In the genomic region with DNA sequence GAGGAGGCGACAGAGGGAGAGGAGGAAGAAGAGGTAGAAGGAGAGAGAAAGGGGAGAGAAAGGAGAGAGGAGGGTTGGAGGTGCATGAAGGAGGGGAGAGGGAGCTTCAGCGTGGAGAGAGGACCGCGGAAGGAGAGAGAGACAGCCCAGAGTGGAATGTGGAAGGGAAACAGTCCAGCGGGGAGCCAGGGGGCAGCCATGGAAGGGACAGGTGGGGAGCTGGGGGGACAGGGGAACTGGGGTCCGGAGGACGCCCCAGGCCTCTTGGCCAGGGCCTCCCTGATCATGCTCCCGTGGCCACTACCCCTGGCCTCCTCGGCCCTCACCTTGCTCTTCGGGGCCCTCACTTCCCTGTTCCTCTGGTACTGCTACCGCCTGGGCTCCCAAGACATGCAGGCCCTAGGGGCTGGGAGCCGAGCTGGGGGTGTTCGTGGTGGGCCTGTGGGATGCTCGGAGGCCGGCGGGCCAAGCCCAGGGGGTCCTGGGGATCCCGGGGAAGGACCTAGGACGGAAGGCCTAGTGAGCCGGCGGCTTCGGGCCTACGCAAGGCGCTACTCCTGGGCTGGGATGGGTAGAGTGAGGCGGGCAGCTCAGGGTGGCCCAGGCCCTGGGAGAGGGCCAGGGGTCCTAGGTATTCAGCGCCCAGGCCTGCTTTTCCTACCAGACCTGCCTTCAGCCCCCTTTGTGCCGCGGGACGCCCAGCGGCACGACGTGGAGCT, we compare ENCODE assay signal across 1 cellular context.
TF ChIP-seq lines count a peak whose summit lies in the region.

No MANE protein-coding gene starts in this region.

TF ChIP-seq in HepG2, 621 proteins besides CTCF, POLR2A, EP300 and RAD21 (continued from another document and continues in another):
- TF ChIP-seq, protein P1, sequence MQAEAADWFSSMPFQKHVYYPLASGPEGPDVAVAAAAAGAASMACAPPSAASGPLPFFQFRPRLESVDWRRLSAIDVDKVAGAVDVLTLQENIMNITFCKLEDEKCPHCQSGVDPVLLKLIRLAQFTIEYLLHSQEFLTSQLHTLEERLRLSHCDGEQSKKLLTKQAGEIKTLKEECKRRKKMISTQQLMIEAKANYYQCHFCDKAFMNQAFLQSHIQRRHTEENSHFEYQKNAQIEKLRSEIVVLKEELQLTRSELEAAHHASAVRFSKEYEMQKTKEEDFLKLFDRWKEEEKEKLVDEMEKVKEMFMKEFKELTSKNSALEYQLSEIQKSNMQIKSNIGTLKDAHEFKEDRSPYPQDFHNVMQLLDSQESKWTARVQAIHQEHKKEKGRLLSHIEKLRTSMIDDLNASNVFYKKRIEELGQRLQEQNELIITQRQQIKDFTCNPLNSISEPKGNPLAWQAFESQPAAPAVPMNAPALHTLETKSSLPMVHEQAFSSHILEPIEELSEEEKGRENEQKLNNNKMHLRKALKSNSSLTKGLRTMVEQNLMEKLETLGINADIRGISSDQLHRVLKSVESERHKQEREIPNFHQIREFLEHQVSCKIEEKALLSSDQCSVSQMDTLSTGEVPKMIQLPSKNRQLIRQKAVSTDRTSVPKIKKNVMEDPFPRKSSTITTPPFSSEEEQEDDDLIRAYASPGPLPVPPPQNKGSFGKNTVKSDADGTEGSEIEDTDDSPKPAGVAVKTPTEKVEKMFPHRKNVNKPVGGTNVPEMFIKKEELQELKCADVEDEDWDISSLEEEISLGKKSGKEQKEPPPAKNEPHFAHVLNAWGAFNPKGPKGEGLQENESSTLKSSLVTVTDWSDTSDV (CRISPR knock-in tag; IDR thresholded peaks at IDR 0.05): no peak
- TF ChIP-seq TARDBP (CRISPR knock-in tag; IDR thresholded peaks at IDR 0.05): no peak
- TF ChIP-seq JUND (CRISPR knock-in tag; IDR thresholded peaks at IDR 0.05): no peak
- TF ChIP-seq, protein P2, sequence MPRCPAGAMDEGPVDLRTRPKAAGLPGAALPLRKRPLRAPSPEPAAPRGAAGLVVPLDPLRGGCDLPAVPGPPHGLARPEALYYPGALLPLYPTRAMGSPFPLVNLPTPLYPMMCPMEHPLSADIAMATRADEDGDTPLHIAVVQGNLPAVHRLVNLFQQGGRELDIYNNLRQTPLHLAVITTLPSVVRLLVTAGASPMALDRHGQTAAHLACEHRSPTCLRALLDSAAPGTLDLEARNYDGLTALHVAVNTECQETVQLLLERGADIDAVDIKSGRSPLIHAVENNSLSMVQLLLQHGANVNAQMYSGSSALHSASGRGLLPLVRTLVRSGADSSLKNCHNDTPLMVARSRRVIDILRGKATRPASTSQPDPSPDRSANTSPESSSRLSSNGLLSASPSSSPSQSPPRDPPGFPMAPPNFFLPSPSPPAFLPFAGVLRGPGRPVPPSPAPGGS (CRISPR knock-in tag; IDR thresholded peaks at IDR 0.05): peak; percentile 20; the same call in 1 of the 2 replicates
- TF ChIP-seq, protein P3, sequence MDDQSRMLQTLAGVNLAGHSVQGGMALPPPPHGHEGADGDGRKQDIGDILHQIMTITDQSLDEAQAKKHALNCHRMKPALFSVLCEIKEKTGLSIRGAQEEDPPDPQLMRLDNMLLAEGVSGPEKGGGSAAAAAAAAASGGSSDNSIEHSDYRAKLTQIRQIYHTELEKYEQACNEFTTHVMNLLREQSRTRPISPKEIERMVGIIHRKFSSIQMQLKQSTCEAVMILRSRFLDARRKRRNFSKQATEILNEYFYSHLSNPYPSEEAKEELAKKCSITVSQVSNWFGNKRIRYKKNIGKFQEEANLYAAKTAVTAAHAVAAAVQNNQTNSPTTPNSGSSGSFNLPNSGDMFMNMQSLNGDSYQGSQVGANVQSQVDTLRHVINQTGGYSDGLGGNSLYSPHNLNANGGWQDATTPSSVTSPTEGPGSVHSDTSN (CRISPR knock-in tag; IDR thresholded peaks at IDR 0.05; ENCODE audit: borderline replicate concordance): no peak
- no peak for TF ChIP-seq PRPF4 (IDR thresholded peaks at IDR 0.05; ENCODE audit: low read depth, low read length, poor library complexity, severe bottlenecking)
- TF ChIP-seq SUZ12 (IDR thresholded peaks at IDR 0.05; ENCODE audit: low read depth, low read length): no peak
- no peak for TF ChIP-seq ZNF296 (CRISPR knock-in tag; conservative IDR thresholded peaks at IDR 0.05)
- TF ChIP-seq, protein P4, sequence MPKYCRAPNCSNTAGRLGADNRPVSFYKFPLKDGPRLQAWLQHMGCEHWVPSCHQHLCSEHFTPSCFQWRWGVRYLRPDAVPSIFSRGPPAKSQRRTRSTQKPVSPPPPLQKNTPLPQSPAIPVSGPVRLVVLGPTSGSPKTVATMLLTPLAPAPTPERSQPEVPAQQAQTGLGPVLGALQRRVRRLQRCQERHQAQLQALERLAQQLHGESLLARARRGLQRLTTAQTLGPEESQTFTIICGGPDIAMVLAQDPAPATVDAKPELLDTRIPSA (CRISPR knock-in tag; IDR thresholded peaks at IDR 0.05; ENCODE audit: borderline replicate concordance): peak; percentile 58
- no peak for TF ChIP-seq DR1 (CRISPR knock-in tag; IDR thresholded peaks at IDR 0.05)
- peak; percentile 47; the same call in 1 of the 2 replicates for TF ChIP-seq ZNF232 (CRISPR knock-in tag; IDR thresholded peaks at IDR 0.05; ENCODE audit: borderline replicate concordance)
- TF ChIP-seq ZNF530 (CRISPR knock-in tag; IDR thresholded peaks at IDR 0.05; ENCODE audit: low read depth): no peak
- no peak for TF ChIP-seq SMC3 (IDR thresholded peaks at IDR 0.05; ENCODE audit: low read length)
- 0 out of 2 replicates have a peak, but pooled peaks have one; percentile 37 for TF ChIP-seq ZFYVE20 (CRISPR knock-in tag; IDR thresholded peaks at IDR 0.05; ENCODE audit: borderline replicate concordance, low read depth)
- no peak for TF ChIP-seq NBN (conservative IDR thresholded peaks at IDR 0.05)
- no peak for TF ChIP-seq IKZF1 (IDR thresholded peaks at IDR 0.05)
- TF ChIP-seq ZNF543 (CRISPR knock-in tag; IDR thresholded peaks at IDR 0.05): no peak; the same call in 1 of the 2 replicates
- TF ChIP-seq, protein P5, sequence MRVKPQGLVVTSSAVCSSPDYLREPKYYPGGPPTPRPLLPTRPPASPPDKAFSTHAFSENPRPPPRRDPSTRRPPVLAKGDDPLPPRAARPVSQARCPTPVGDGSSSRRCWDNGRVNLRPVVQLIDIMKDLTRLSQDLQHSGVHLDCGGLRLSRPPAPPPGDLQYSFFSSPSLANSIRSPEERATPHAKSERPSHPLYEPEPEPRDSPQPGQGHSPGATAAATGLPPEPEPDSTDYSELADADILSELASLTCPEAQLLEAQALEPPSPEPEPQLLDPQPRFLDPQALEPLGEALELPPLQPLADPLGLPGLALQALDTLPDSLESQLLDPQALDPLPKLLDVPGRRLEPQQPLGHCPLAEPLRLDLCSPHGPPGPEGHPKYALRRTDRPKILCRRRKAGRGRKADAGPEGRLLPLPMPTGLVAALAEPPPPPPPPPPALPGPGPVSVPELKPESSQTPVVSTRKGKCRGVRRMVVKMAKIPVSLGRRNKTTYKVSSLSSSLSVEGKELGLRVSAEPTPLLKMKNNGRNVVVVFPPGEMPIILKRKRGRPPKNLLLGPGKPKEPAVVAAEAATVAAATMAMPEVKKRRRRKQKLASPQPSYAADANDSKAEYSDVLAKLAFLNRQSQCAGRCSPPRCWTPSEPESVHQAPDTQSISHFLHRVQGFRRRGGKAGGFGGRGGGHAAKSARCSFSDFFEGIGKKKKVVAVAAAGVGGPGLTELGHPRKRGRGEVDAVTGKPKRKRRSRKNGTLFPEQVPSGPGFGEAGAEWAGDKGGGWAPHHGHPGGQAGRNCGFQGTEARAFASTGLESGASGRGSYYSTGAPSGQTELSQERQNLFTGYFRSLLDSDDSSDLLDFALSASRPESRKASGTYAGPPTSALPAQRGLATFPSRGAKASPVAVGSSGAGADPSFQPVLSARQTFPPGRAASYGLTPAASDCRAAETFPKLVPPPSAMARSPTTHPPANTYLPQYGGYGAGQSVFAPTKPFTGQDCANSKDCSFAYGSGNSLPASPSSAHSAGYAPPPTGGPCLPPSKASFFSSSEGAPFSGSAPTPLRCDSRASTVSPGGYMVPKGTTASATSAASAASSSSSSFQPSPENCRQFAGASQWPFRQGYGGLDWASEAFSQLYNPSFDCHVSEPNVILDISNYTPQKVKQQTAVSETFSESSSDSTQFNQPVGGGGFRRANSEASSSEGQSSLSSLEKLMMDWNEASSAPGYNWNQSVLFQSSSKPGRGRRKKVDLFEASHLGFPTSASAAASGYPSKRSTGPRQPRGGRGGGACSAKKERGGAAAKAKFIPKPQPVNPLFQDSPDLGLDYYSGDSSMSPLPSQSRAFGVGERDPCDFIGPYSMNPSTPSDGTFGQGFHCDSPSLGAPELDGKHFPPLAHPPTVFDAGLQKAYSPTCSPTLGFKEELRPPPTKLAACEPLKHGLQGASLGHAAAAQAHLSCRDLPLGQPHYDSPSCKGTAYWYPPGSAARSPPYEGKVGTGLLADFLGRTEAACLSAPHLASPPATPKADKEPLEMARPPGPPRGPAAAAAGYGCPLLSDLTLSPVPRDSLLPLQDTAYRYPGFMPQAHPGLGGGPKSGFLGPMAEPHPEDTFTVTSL (CRISPR knock-in tag; IDR thresholded peaks at IDR 0.05; ENCODE audit: borderline replicate concordance): no peak
- peak; percentile 56; the same call in 1 of the 2 replicates for TF ChIP-seq KAT8 (CRISPR knock-in tag; IDR thresholded peaks at IDR 0.05)
- TF ChIP-seq RNF2 (conservative IDR thresholded peaks at IDR 0.05; ENCODE audit: low read depth): no peak
- no peak for TF ChIP-seq SP1 (IDR thresholded peaks at IDR 0.05)
- no peak for TF ChIP-seq SP1 (CRISPR knock-in tag; IDR thresholded peaks at IDR 0.05)
- TF ChIP-seq, protein P6, sequence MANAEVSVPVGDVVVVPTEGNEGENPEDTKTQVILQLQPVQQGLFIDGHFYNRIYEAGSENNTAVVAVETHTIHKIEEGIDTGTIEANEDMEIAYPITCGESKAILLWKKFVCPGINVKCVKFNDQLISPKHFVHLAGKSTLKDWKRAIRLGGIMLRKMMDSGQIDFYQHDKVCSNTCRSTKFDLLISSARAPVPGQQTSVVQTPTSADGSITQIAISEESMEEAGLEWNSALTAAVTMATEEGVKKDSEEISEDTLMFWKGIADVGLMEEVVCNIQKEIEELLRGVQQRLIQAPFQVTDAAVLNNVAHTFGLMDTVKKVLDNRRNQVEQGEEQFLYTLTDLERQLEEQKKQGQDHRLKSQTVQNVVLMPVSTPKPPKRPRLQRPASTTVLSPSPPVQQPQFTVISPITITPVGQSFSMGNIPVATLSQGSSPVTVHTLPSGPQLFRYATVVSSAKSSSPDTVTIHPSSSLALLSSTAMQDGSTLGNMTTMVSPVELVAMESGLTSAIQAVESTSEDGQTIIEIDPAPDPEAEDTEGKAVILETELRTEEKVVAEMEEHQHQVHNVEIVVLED (CRISPR knock-in tag; IDR thresholded peaks at IDR 0.05; ENCODE audit: borderline replicate concordance): no peak
- TF ChIP-seq ZNF34 (CRISPR knock-in tag; IDR thresholded peaks at IDR 0.05; ENCODE audit: borderline replicate concordance): no peak
- TF ChIP-seq ZBTB7B (CRISPR knock-in tag; IDR thresholded peaks at IDR 0.05): peak; percentile 27; the same call in 1 of the 2 replicates
- no peak for TF ChIP-seq GTF3A (CRISPR knock-in tag; conservative IDR thresholded peaks at IDR 0.05)
- no peak for TF ChIP-seq ZSCAN12 (CRISPR knock-in tag; IDR thresholded peaks at IDR 0.05)
- no peak for TF ChIP-seq ZBTB3 (CRISPR knock-in tag; IDR thresholded peaks at IDR 0.05; ENCODE audit: borderline replicate concordance, low read depth)
- no peak for TF ChIP-seq ZNF598 (CRISPR knock-in tag; IDR thresholded peaks at IDR 0.05; ENCODE audit: borderline replicate concordance)
- TF ChIP-seq, protein P7, sequence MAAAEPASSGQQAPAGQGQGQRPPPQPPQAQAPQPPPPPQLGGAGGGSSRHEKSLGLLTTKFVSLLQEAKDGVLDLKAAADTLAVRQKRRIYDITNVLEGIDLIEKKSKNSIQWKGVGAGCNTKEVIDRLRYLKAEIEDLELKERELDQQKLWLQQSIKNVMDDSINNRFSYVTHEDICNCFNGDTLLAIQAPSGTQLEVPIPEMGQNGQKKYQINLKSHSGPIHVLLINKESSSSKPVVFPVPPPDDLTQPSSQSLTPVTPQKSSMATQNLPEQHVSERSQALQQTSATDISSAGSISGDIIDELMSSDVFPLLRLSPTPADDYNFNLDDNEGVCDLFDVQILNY (CRISPR knock-in tag; conservative IDR thresholded peaks at IDR 0.05): no peak
- TF ChIP-seq MXI1 (IDR thresholded peaks at IDR 0.05; ENCODE audit: borderline replicate concordance, low read depth, low read length): no peak
- no peak for TF ChIP-seq ZNF207 (IDR thresholded peaks at IDR 0.05; ENCODE audit: borderline replicate concordance)
- TF ChIP-seq SMARCC2 (IDR thresholded peaks at IDR 0.05): no peak
- no peak; the same call in 1 of the 2 replicates for TF ChIP-seq SP140L (CRISPR knock-in tag; IDR thresholded peaks at IDR 0.05; ENCODE audit: borderline replicate concordance)
- no peak for TF ChIP-seq ZNF12 (CRISPR knock-in tag; IDR thresholded peaks at IDR 0.05)
- TF ChIP-seq, protein P8, sequence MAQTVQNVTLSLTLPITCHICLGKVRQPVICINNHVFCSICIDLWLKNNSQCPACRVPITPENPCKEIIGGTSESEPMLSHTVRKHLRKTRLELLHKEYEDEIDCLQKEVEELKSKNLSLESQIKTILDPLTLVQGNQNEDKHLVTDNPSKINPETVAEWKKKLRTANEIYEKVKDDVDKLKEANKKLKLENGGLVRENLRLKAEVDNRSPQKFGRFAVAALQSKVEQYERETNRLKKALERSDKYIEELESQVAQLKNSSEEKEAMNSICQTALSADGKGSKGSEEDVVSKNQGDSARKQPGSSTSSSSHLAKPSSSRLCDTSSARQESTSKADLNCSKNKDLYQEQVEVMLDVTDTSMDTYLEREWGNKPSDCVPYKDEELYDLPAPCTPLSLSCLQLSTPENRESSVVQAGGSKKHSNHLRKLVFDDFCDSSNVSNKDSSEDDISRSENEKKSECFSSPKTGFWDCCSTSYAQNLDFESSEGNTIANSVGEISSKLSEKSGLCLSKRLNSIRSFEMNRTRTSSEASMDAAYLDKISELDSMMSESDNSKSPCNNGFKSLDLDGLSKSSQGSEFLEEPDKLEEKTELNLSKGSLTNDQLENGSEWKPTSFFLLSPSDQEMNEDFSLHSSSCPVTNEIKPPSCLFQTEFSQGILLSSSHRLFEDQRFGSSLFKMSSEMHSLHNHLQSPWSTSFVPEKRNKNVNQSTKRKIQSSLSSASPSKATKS (CRISPR knock-in tag; IDR thresholded peaks at IDR 0.05): no peak
- TF ChIP-seq ETV6 (CRISPR knock-in tag; conservative IDR thresholded peaks at IDR 0.05): no peak
- TF ChIP-seq, protein P9, sequence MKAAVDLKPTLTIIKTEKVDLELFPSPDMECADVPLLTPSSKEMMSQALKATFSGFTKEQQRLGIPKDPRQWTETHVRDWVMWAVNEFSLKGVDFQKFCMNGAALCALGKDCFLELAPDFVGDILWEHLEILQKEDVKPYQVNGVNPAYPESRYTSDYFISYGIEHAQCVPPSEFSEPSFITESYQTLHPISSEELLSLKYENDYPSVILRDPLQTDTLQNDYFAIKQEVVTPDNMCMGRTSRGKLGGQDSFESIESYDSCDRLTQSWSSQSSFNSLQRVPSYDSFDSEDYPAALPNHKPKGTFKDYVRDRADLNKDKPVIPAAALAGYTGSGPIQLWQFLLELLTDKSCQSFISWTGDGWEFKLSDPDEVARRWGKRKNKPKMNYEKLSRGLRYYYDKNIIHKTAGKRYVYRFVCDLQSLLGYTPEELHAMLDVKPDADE (CRISPR knock-in tag; IDR thresholded peaks at IDR 0.05): no peak
- no peak for TF ChIP-seq HOXA7 (CRISPR knock-in tag; IDR thresholded peaks at IDR 0.05)
- no peak for TF ChIP-seq ZNF382 (CRISPR knock-in tag; IDR thresholded peaks at IDR 0.05; ENCODE audit: borderline replicate concordance)
- TF ChIP-seq, protein P10, sequence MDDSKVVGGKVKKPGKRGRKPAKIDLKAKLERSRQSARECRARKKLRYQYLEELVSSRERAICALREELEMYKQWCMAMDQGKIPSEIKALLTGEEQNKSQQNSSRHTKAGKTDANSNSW (CRISPR knock-in tag; IDR thresholded peaks at IDR 0.05; ENCODE audit: borderline replicate concordance): 0 out of 2 replicates have a peak, but pooled peaks have one; percentile 7
